In genomic region chr2:68559692-68560091, GRCh38 we compare ENCODE assay signal across 34 cellular contexts.
"Had no signal": no experiment of that assay in that cellular context is flagged by ENCODE, and none has a peak within 500 bp of the region (broad histone marks: within the 10 kb centered on the region; RNA-seq: fewer than 3 reads in every experiment).

No MANE protein-coding gene starts in this region.

- H3K9me3 ChIP-seq: MG63 had no signal

- H3K4me3 ChIP-seq: MG63 had no signal

- H3K27me3 ChIP-seq: MG63 had no signal

- H3K36me3 ChIP-seq: MG63 had no signal

- DNase-seq: Karpas-422, Kasumi-1, MG63, MM.1S, MV-4-11, NCI-H1048, NCI-H1092, NCI-H1092 treated with DMSO at 0.1 percent for 48 hours, NCI-H1105, NCI-H1105 treated with DMSO at 0.1 percent for 48 hours, NCI-H1417, NCI-H1417 treated with DMSO at 0.1 percent for 48 hours, NCI-H1436, NCI-H1436 treated with DMSO at 0.1 percent for 48 hours, NCI-H146, NCI-H1694, NCI-H1694 treated with DMSO at 0.1 percent for 48 hours, NCI-H187, NCI-H187 treated with DMSO at 0.1 percent for 48 hours, NCI-H1930, NCI-H2029, NCI-H2029 treated with DMSO at 0.1 percent for 48 hours, NCI-H2081, NCI-H2081 treated with DMSO at 0.1 percent for 48 hours, NCI-H2107, NCI-H2171, NCI-H2171 treated with DMSO at 0.1 percent for 48 hours, NCI-H2227 treated with DMSO at 0.1 percent for 48 hours, NCI-H226, NCI-H345, NCI-H446, NCI-H446 treated with DMSO at 0.1 percent for 48 hours, NCI-H510A, NCI-H510A treated with DMSO at 0.1 percent for 48 hours had no signal
